10 cellular contexts compared by ENCODE assay signal in the genomic region with DNA sequence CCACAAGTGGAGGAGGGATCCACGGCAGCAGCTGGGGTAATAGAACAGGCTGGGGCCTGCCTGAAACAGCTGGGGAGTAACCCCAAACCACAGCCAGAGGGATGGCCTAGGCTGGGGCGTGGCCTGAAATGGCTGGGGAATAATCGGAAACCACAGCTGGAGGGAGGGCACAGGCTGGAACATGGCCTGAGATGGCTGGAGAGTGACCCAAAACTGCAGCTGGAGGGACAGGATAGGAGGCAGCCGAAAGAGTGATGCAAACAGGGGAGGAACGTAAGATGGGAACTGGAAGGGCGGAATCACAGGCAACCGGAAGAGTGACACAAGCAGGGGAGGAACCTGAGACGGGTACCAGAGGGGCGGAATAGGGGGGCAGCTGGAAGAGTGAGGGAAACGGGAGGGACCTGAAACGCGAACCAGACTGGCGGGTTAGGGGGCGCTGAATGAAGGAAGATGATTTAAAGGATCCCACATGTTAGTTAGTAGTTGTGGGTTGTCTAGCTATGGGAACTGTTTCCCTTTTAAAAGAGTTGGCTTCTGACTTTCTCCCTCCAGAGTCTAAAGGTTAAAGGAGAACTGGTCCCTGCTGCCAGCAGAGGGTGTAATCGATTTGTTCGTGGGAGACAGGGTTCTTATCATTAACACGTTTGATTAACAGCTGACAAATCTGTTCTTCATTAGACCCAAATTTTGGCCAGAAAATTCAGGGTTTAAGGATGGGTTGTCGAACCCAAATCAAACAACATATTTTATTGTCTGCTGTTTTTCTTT.
DNase-seq lines count a peak whose midpoint lies in the region; ATAC-seq lines count a peak whose summit lies in the region.
"Had no signal": no experiment of that assay in that cellular context is flagged by ENCODE, and none has a peak within 500 bp of the region (broad histone marks: within the 10 kb centered on the region; RNA-seq: fewer than 3 reads in every experiment).

No MANE protein-coding gene starts in this region.

- H3K9me3 Mint-ChIP-seq in T-helper 2 cell treated with Interferon-gamma antibody and Interleukin-4, amounts not matched to agents 5 μg/mL and 100 μg/mL, for 36 hours = no peaks in the 10 kb centered on the region
- H3K9me3 Mint-ChIP-seq: type B pancreatic cell had no signal

- H3K4me1 Mint-ChIP-seq in T-helper 2 cell treated with Interferon-gamma antibody and Interleukin-4, amounts not matched to agents 5 μg/mL and 100 μg/mL, for 36 hours (ENCODE audit: low read depth) = peaks cover 10% of the 10 kb centered on the region

- peak overlapping the region; percentile 70 for H3K4me3 Mint-ChIP-seq in T-helper 2 cell treated with Interferon-gamma antibody and Interleukin-4, amounts not matched to agents 5 μg/mL and 100 μg/mL, for 36 hours
- H3K4me3 Mint-ChIP-seq: type B pancreatic cell had no signal

- H3K36me3 Mint-ChIP-seq in T-helper 2 cell treated with Interferon-gamma antibody and Interleukin-4, amounts not matched to agents 5 μg/mL and 100 μg/mL, for 36 hours (ENCODE audit: low read depth) = no peaks in the 10 kb centered on the region
- H3K36me3 Mint-ChIP-seq: type B pancreatic cell had no signal

- DNase-seq in AG20443 (ENCODE audit: low spot score) = peak; percentile 30
- no peak for DNase-seq in T-helper 2 cell treated with Interferon-gamma antibody and Interleukin-4, amounts not matched to agents 5 μg/mL and 100 μg/mL, for 36 hours (ENCODE audit: low spot score)
- peak; percentile 15 for DNase-seq in iPS DF 19.7 (ENCODE audit: low read depth, low spot score)
- no peak for DNase-seq in NCI-H2227 treated with DMSO at 0.1 percent for 48 hours (lab: John Stamatoyannopoulos, UW)
- DNase-seq: HCEC 1CT had no signal

- ATAC-seq in GM19452 (IDR thresholded peaks at IDR 0.05; ENCODE audit: unreplicated experiment) (peak; percentile 48), GM18502 (IDR thresholded peaks at IDR 0.05; ENCODE audit: poor library complexity, unreplicated experiment) (no peak), GM18868 (IDR thresholded peaks at IDR 0.05; ENCODE audit: unreplicated experiment) (no peak), GM19463 (IDR thresholded peaks at IDR 0.05; ENCODE audit: unreplicated experiment) (no peak)

- no peaks in the 10 kb centered on the region for H3K27me3 Mint-ChIP-seq in T-helper 2 cell treated with Interferon-gamma antibody and Interleukin-4, amounts not matched to agents 5 μg/mL and 100 μg/mL, for 36 hours (ENCODE audit: low read depth)
- H3K27me3 Mint-ChIP-seq: type B pancreatic cell had no signal

- no peak overlapping the region for H3K27ac Mint-ChIP-seq in T-helper 2 cell treated with Interferon-gamma antibody and Interleukin-4, amounts not matched to agents 5 μg/mL and 100 μg/mL, for 36 hours
- H3K27ac Mint-ChIP-seq: type B pancreatic cell had no signal

Comparison
In these comparisons a context has a peak if more than half of its experiments do, and no peak if none do; other contexts are left out.
1. DNase-seq: peak in AG20443 (single experiment) and iPS DF 19.7 (single experiment); none in T-helper 2 cell treated with Interferon-gamma antibody and Interleukin-4, amounts not matched to agents 5 μg/mL and 100 μg/mL, for 36 hours (single experiment) and NCI-H2227 treated with DMSO at 0.1 percent for 48 hours (single experiment).